37 cellular contexts compared by ENCODE assay signal in genomic region chr10:72855129-72855528, GRCh38. TPM values are rescaled to one million over a fixed set of nuclear protein-coding genes. Genes with fewer than 3 reads are reported as not detected.
DNase-seq lines count a peak whose midpoint lies in the region; ATAC-seq, FAIRE-seq and TF ChIP-seq lines count a peak whose summit lies in the region.
"Had no signal": no experiment of that assay in that cellular context is flagged by ENCODE, and none has a peak within 500 bp of the region (broad histone marks: within the 10 kb centered on the region; RNA-seq: fewer than 3 reads in every experiment).

No MANE protein-coding gene starts in this region.

- BruUV-seq in HepG2 (replicated peaks; lab: Mats Ljungman, UMichigan): no TSS peak

- no peaks in the 10 kb centered on the region for H3K79me2 ChIP-seq in HepG2 (ENCODE audit: insufficient read depth, low read length)

- no peaks in the 10 kb centered on the region for H4K20me1 ChIP-seq in HepG2 (ENCODE audit: insufficient read depth, low read length)
- H4K20me1 ChIP-seq: BLaER1; BLaER1 treated with 17β-estradiol and CSF1 and Interleukin-3, amounts not matched to agents 10 nM and 100 nM had no signal

- DNase-seq in HepG2 (ENCODE audit: low spot score) (no peak), right lobe of liver (no peak)
- DNase-seq: 8988T; ACHN; AML-193; BE2C; C1 segment of cervical spinal cord; Caco-2; Calu3; CD4-positive, alpha-beta memory T cell; CD4-positive, alpha-beta T cell; CD4-positive, CD25-positive, alpha-beta regulatory T cell; CD8-positive, alpha-beta memory T cell; CD8-positive, alpha-beta T cell; COR-L47; DMS 273 treated with DMSO at 0.1 percent for 48 hours; DMS153; DMS53; DMS79; DMS79 treated with DMSO at 0.1 percent for 48 hours; DND-41; EL had no signal

- POLR2A ChIA-PET in HepG2 (lab: Yijun Ruan, JAX) (no interaction called here), HEK293 (lab: Yijun Ruan, JAX) (no interaction called here)

- H3K4me2 ChIP-seq in HepG2 (ENCODE audit: low read depth, low read length): no peak overlapping the region
- H3K4me2 ChIP-seq: A549; BLaER1; BLaER1 treated with 17β-estradiol and CSF1 and Interleukin-3, amounts not matched to agents 10 nM and 100 nM had no signal

- no peak for FAIRE-seq in HepG2 (lab: Jason Lieb, UNC)
- FAIRE-seq: A549, D721Med had no signal

- intact Hi-C loops in HepG2 (cut with micrococcal nuclease; ENCODE audit: unreplicated experiment) (no loop called here), right lobe of liver (cut with DNase I) (no loop called here)

- H2AFZ ChIP-seq in HepG2 (ENCODE audit: low read length): no peak overlapping the region

- no peak overlapping the region for H3K4me3 ChIP-seq in HepG2 (replicated peaks in 1 of 3; ENCODE audit: insufficient read depth in 1 of 3, low read depth in 2 of 3, low read length in 3 of 3)
- H3K4me3 ChIP-seq in right lobe of liver: no peak overlapping the region
- H3K4me3 ChIP-seq in HEK293 (ENCODE audit: low read depth, low read length): no peak overlapping the region
- H3K4me3 ChIP-seq: A549; BLaER1; BLaER1 treated with 17β-estradiol and CSF1 and Interleukin-3, amounts not matched to agents 10 nM and 100 nM had no signal

- H3K36me3 ChIP-seq in HepG2 (replicated peaks in 1 of 2; ENCODE audit: control insufficient read depth in 1 of 2, insufficient read depth in 2 of 2, low read length in 2 of 2) (no peaks in the 10 kb centered on the region; a peak in 2 of 5 replicates), right lobe of liver (no peaks in the 10 kb centered on the region), HEK293 (ENCODE audit: control insufficient read depth in 2 of 2, insufficient read depth in 1 of 2, low read length in 2 of 2) (no peaks in the 10 kb centered on the region; a peak in 1 of 3 replicates)
- H3K36me3 ChIP-seq: BE2C had no signal

- ATAC-seq in HepG2 (no peak), right lobe of liver (no peak), GM18519 (IDR thresholded peaks at IDR 0.05; ENCODE audit: low FRiP score, unreplicated experiment) (no peak)
- ATAC-seq: A549; CD8-positive, alpha-beta T cell had no signal

- CTCF ChIA-PET in HepG2 (lab: Yijun Ruan, JAX; ENCODE audit: low intra/inter-chr PET ratio, low total read pairs) (no interaction called here), HEK293 (lab: Yijun Ruan, JAX) (no interaction called here)

- in situ Hi-C loops in HepG2 (cut with HindIII; ENCODE audit: extremely low pct_ligation_motif_present, low pct_unique_long_range_greater_than_20kb): no loop called here

- H3K9ac ChIP-seq in HepG2 (ENCODE audit: insufficient read depth, low read depth, low read length): no peak overlapping the region
- H3K9ac ChIP-seq: BLaER1; BLaER1 treated with 17β-estradiol and CSF1 and Interleukin-3, amounts not matched to agents 10 nM and 100 nM had no signal

- no peak overlapping the region for H3K27ac ChIP-seq in HepG2 (ENCODE audit: extremely low read length, insufficient read depth, low read length)
- no peak overlapping the region for H3K27ac ChIP-seq in right lobe of liver
- H3K27ac ChIP-seq in HEK293 (ENCODE audit: extremely low read depth, low read depth, low read length): no peak overlapping the region
- H3K27ac ChIP-seq: 22Rv1; A549; BLaER1; BLaER1 treated with 17β-estradiol and CSF1 and Interleukin-3, amounts not matched to agents 10 nM and 100 nM; C4-2B had no signal

- no peaks in the 10 kb centered on the region for H3K27me3 ChIP-seq in HepG2 (ENCODE audit: control insufficient read depth in 1 of 2, insufficient read depth in 2 of 2, low read length in 2 of 2)
- H3K27me3 ChIP-seq in right lobe of liver: no peaks in the 10 kb centered on the region
- H3K27me3 ChIP-seq: BE2C; BLaER1; BLaER1 treated with 17β-estradiol and CSF1 and Interleukin-3, amounts not matched to agents 10 nM and 100 nM had no signal

- TF ChIP-seq POLR2A in HepG2 (IDR thresholded peaks at IDR 0.05; ENCODE audit: insufficient read depth in 1 of 2, low read depth in 2 of 2, low read length in 2 of 2) (no peak), right lobe of liver (IDR thresholded peaks at IDR 0.05) (no peak)

- no peaks in the 10 kb centered on the region for H3K4me1 ChIP-seq in HepG2 (ENCODE audit: insufficient read depth, low read length)
- H3K4me1 ChIP-seq in right lobe of liver: no peaks in the 10 kb centered on the region
- H3K4me1 ChIP-seq in HEK293 (ENCODE audit: control insufficient read depth, insufficient read depth, low read length): no peaks in the 10 kb centered on the region
- H3K4me1 ChIP-seq: A549; BE2C; BLaER1; BLaER1 treated with 17β-estradiol and CSF1 and Interleukin-3, amounts not matched to agents 10 nM and 100 nM; Caco-2 had no signal

- TF ChIP-seq CTCF in HepG2 (CRISPR knock-in tag; IDR thresholded peaks at IDR 0.05): no peak
- no peak for TF ChIP-seq CTCF in right lobe of liver (IDR thresholded peaks at IDR 0.05)
- TF ChIP-seq CTCF in HEK293 (tag by site-specific recombination; IDR thresholded peaks at IDR 0.05): no peak

- TF ChIP-seq EP300 in HepG2 (IDR thresholded peaks at IDR 0.05; ENCODE audit: low read depth in 2 of 2, low read length in 2 of 2) (no peak), HepG2 (CRISPR knock-in tag; IDR thresholded peaks at IDR 0.05; ENCODE audit: borderline replicate concordance) (no peak)

- no peak for TF ChIP-seq RAD21 in HepG2 (CRISPR knock-in tag; IDR thresholded peaks at IDR 0.05)

- peaks cover 5% of the 10 kb centered on the region; the same call in 1 of the 2 replicates for H3K9me3 ChIP-seq in HepG2 (ENCODE audit: low read length)
- no peaks in the 10 kb centered on the region for H3K9me3 ChIP-seq in right lobe of liver
- H3K9me3 ChIP-seq in HEK293 (ENCODE audit: control insufficient read depth, insufficient read depth, low read depth, low read length): no peaks in the 10 kb centered on the region
- H3K9me3 ChIP-seq: BE2C had no signal

TF ChIP-seq in HepG2, 621 proteins besides CTCF, POLR2A, EP300 and RAD21:
- TF ChIP-seq ZNF335 (CRISPR knock-in tag; IDR thresholded peaks at IDR 0.05): no peak
- TF ChIP-seq ZNF121 (CRISPR knock-in tag; IDR thresholded peaks at IDR 0.05): peak; percentile 69

TF ChIP-seq in HEK293, 187 proteins besides CTCF, POLR2A, EP300 and RAD21:
- TF ChIP-seq ZNF121 (tag by site-specific recombination; IDR thresholded peaks at IDR 0.05) (peak; percentile 60), TSHZ1 (tag by site-specific recombination; IDR thresholded peaks at IDR 0.05; ENCODE audit: borderline replicate concordance) (no peak)
TF ChIP-seq in HEK293: peak in this region for 1.

RNA-seq across cellular contexts. Expression of gene OIT3, which starts 38.4 kb away (rescaled TPM):
- total RNA-seq in HepG2 (2016; rRNA removed; fragmentation: Illumina TruSeq; extraction: Trizol): not detected in 2 replicates
- total RNA-seq in HepG2 (2016; cell fraction: cytosol; rRNA removed; fragmentation: Illumina TruSeq; extraction: Trizol; ENCODE audit: low read depth): not detected in 2 replicates
- not detected in 2 replicates for total RNA-seq in HepG2 (2016; cell fraction: insoluble cytoplasmic fraction; rRNA removed; fragmentation: Illumina TruSeq; extraction: Trizol)
- total RNA-seq in HepG2 (2016; cell fraction: membrane; rRNA removed; fragmentation: Illumina TruSeq; extraction: Trizol): not detected in 2 replicates
- total RNA-seq in HepG2 (2016; cell fraction: nucleus; rRNA removed; fragmentation: Illumina TruSeq; extraction: Trizol): not detected in 2 replicates
- polyA plus RNA-seq in HepG2 (2011; rRNA removed): not detected in 2 replicates
- polyA plus RNA-seq in HepG2 (2011; cell fraction: cytosol; rRNA removed): not detected in 2 replicates
- not detected in 2 replicates for polyA plus RNA-seq in HepG2 (2011; cell fraction: nucleus; rRNA removed)
- 0.52 and 0.79 TPM in 2 replicates for polyA plus RNA-seq in HepG2 (2012)
- not detected in 2 replicates for polyA plus RNA-seq in HepG2 (2016; cell fraction: cytosol; fragmentation: Illumina TruSeq; extraction: Trizol; ENCODE audit: low read depth)
- polyA plus RNA-seq in HepG2 (2016; cell fraction: insoluble cytoplasmic fraction; fragmentation: Illumina TruSeq; extraction: Trizol; ENCODE audit: low read depth): not detected in 2 replicates
- not detected in 2 replicates for polyA plus RNA-seq in HepG2 (2016; cell fraction: membrane; fragmentation: Illumina TruSeq; extraction: Trizol; ENCODE audit: low read depth)
- polyA plus RNA-seq in HepG2 (2016; cell fraction: nucleus; fragmentation: Illumina TruSeq; extraction: Trizol; ENCODE audit: insufficient read depth, low read depth): not detected in 2 replicates
- polyA minus RNA-seq in HepG2 (2011; rRNA and poly(A)+ RNA removed; ENCODE audit: low replicate concordance): 0.26 and 0.40 TPM in 2 replicates
- not detected in 2 replicates for polyA minus RNA-seq in HepG2 (2011; cell fraction: cytosol; rRNA and poly(A)+ RNA removed)
- polyA minus RNA-seq in HepG2 (2011; cell fraction: nucleus; rRNA and poly(A)+ RNA removed): not detected in 2 replicates
- 10 to 100 TPM; 24.4 to 78.2 (median 48.7) TPM for total RNA-seq in right lobe of liver
- total RNA-seq: A172; A673; B cell; Caco-2; CD4-positive, alpha-beta T cell; CD4-positive, CD25-positive, alpha-beta regulatory T cell; CD8-positive, alpha-beta memory T cell; CD8-positive, alpha-beta T cell; Daoy had no signal
- polyA plus RNA-seq: AG04450; BJ; CD14-positive monocyte; CD4-positive, alpha-beta memory T cell; CD4-positive, CD25-positive, alpha-beta regulatory T cell; CD8-positive, alpha-beta memory T cell had no signal

Comparison
In these comparisons a context has a peak if more than half of its experiments do, and no peak if none do; other contexts are left out.
1. RNA of gene OIT3, which starts 38.4 kb away (total RNA-seq): 24.4 to 78.2 TPM in right lobe of liver; not detected in HepG2; every median in the first group is over 10 times any median in the second.
2. Of the 63 proteins assayed by ChIP-seq in both HepG2 and HEK293: peak only in HepG2: none; only in HEK293: none; in both: ZNF121; in neither: 62.